8 cellular contexts compared by ENCODE assay signal in the genomic region with DNA sequence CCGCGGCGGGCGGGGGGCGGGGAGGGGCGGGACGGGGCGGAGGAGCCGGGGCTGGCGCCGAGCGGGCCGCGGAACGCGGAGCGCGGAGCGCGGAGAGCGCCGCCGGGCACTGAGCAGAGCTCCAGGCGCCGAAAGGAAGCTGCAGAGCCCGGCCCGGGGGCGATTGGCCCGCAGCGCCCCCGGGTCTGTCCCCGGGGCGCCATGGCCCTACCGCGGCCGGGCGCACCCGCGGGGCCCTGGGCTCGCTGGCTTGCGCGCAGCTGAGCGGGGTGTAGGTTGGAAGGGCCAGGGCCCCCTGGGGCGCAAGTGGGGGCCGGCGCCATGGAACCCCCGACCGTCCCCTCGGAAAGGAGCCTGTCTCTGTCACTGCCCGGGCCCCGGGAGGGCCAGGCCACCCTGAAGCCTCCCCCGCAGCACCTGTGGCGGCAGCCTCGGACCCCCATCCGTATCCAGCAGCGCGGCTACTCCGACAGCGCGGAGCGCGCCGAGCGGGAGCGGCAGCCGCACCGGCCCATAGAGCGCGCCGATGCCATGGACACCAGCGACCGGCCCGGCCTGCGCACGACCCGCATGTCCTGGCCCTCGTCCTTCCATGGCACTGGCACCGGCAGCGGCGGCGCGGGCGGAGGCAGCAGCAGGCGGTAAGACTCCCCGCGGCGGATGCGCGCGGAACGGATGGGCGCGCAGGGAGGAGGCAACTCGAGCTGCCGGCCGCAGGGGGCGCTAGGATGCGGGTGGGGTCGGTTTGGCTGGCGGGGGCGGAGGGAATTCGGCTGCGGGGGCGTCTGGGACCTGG. TPM values are rescaled to one million over a fixed set of nuclear protein-coding genes. Genes with fewer than 3 reads are reported as not detected.
DNase-seq lines count a peak whose midpoint lies in the region; ATAC-seq and TF ChIP-seq lines count a peak whose summit lies in the region.

A gene (plus strand): TSS at position 95 of the 796 bp plus-strand sequence. CDS start 227 bp downstream, at position 322.

- H3K4me1 Mint-ChIP-seq in HFFc6 (ENCODE audit: low read depth) (peaks cover 54% of the 10 kb centered on the region), chondrocyte (ENCODE audit: low read depth) (peaks cover 37% of the 10 kb centered on the region), mesothelial cell of epicardium (peaks cover 32% of the 10 kb centered on the region)

- peak; percentile 78 for TF ChIP-seq CTCF in HFFc6 (IDR thresholded peaks at IDR 0.05)
- peak; percentile 78 for TF ChIP-seq CTCF in chondrocyte (IDR thresholded peaks at IDR 0.05)
- TF ChIP-seq CTCF in mesothelial cell of epicardium (IDR thresholded peaks at IDR 0.05; ENCODE audit: unreplicated experiment) = peak; percentile 34

- H3K4me3 Mint-ChIP-seq in HFFc6 (peak within 1 kb of the TSS; percentile 85), chondrocyte (ENCODE audit: unreplicated experiment) (peak within 1 kb of the TSS; percentile 79), mesothelial cell of epicardium (peak within 1 kb of the TSS; percentile 47)

- H3K9me3 Mint-ChIP-seq in HFFc6 (no peaks in the 10 kb centered on the region), chondrocyte (ENCODE audit: low read depth) (no peaks in the 10 kb centered on the region), mesothelial cell of epicardium (no peaks in the 10 kb centered on the region)

- H3K36me3 Mint-ChIP-seq in HFFc6 (ENCODE audit: low read depth) (no peaks in the 10 kb centered on the region), chondrocyte (ENCODE audit: low read depth) (no peaks in the 10 kb centered on the region), mesothelial cell of epicardium (no peaks in the 10 kb centered on the region)

- ATAC-seq in HG03095 (IDR thresholded peaks at IDR 0.05; ENCODE audit: unreplicated experiment) (no peak), HG02763 (IDR thresholded peaks at IDR 0.05; ENCODE audit: unreplicated experiment) (no peak)

- H3K27me3 Mint-ChIP-seq in HFFc6 (ENCODE audit: insufficient read depth) (peaks cover 10% of the 10 kb centered on the region), chondrocyte (ENCODE audit: low read depth) (peaks cover 36% of the 10 kb centered on the region), mesothelial cell of epicardium (ENCODE audit: low read depth) (peaks cover 92% of the 10 kb centered on the region)

- DNase-seq in CD1c-positive myeloid dendritic cell (ENCODE audit: extremely low spot score) (peak; percentile 82), HFFc6 (peak; percentile 24), T-helper 9 cell (peak; percentile 47), chondrocyte (ENCODE audit: low spot score) (no peak), mesothelial cell of epicardium (ENCODE audit: low spot score in 2 of 2, unreplicated experiment in 2 of 2) (no peak), T1000 (lab: John Stamatoyannopoulos, UW) (no peak)

- H3K27ac Mint-ChIP-seq in HFFc6 = peak within 1 kb of the TSS; percentile 65
- peak within 1 kb of the TSS; percentile 60 for H3K27ac Mint-ChIP-seq in chondrocyte (ENCODE audit: unreplicated experiment)
- no peak within 1 kb of the TSS for H3K27ac Mint-ChIP-seq in mesothelial cell of epicardium

RNA-seq across cellular contexts. Expression of the gene that starts here (rescaled TPM):
- total RNA-seq in HFFc6 (2021; fragmentation: NEBNext Ultra II Directional; extraction: Animal tissue kit (Norgen Biotek cat#: 25700)) = 10 to 100 TPM; 10.1 to 18.9 (median 10.8) TPM
- 16.8 to 18.9 TPM (median 18.8 TPM) in 3 replicates for total RNA-seq in chondrocyte
- 2.9 to 3.1 TPM (median 3.0 TPM) in 3 replicates for total RNA-seq in mesothelial cell of epicardium

Comparison
In these comparisons a context has a peak if more than half of its experiments do, and no peak if none do; other contexts are left out.
1. DNase-seq: peak in CD1c-positive myeloid dendritic cell (single experiment), HFFc6 (single experiment) and T-helper 9 cell (single experiment); none in chondrocyte (single experiment), mesothelial cell of epicardium (0 of 2) and T1000 (single experiment).
2. Peak in every context shown above with its lines, with median percentiles within 50 percentile points of each other: H3K4me3 Mint-ChIP-seq and CTCF ChIP-seq.